ENCODE assay signal across 24 cellular contexts in the genomic region with DNA sequence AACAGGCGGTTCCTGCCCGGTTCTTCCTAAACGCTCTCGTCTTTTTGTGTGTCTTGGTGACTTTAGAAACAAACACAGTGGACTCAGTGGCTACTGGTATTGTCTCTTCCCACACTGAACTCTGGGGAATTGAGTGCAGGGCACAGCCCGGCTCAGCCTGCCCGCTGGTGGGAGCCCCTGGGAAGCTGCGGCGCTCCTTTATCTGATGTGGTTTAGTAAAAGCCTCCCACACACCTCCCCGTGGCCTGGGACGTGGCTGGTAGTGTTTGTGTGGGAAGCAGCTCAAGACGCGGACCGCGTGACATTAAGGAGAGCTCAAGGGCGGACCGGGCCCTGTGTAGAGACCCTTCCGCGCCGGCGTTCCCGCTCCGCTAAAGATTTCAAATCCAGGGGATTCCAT. TPM values are rescaled to one million over a fixed set of nuclear protein-coding genes. Genes with fewer than 3 reads are reported as not detected.
"Had no signal": no experiment of that assay in that cellular context is flagged by ENCODE, and none has a peak within 500 bp of the region (broad histone marks: within the 10 kb centered on the region; RNA-seq: fewer than 3 reads in every experiment).

No MANE protein-coding gene starts in this region.

- H3K36me3 Mint-ChIP-seq: activated naive CD4-positive, alpha-beta T cell treated with anti-CD3 and anti-CD28 coated beads, Interleukin-2, amount 50 U/mL, for 72 hours; naive thymus-derived CD4-positive, alpha-beta T cell had no signal

- H3K4me3 Mint-ChIP-seq: dendritic cell treated with granulocyte-macrophage colony-stimulating factor and Interleukin-4, amounts not matched to agents 40 ng/mL and 50 ng/mL, for 4 days; effector memory CD8-positive, alpha-beta T cell; naive thymus-derived CD4-positive, alpha-beta T cell had no signal

- H3K9me3 ChIP-seq: left ventricle myocardium inferior, mucosa of descending colon, right atrium auricular region, upper lobe of right lung had no signal

- DNase-seq: activated CD4-positive, CD25-positive, alpha-beta regulatory T cell treated with anti-CD3 and anti-CD28 coated beads, Interleukin-2, amount 50 U/mL, for 72 hours; activated effector memory CD4-positive, alpha-beta T cell treated with Interleukin-2 at 50 U/mL for 16 hours; amniotic stem cell; cerebellar nuclear complex; effector memory CD8-positive, alpha-beta T cell; foreskin melanocyte; left ventricle myocardium inferior; mucosa of descending colon; naive thymus-derived CD4-positive, alpha-beta T cell; occipital lobe; stimulated activated CD4-positive, alpha-beta T cell treated with anti-CD3 and anti-CD28 coated beads, Interleukin-15, amount 100 ng/mL, for 24 hours; stimulated activated CD4-positive, alpha-beta T cell treated with anti-CD3 and anti-CD28 coated beads, Interleukin-4, amount 100 ng/mL, for 24 hours; stimulated activated CD8-positive, alpha-beta memory T cell treated with anti-CD3 and anti-CD28 coated beads, Interleukin-4, amount 100 ng/mL, for 48 hours; stimulated activated naive CD4-positive, alpha-beta T cell treated with Interleukin-2 at 50 U/mL for 16 hours; upper lobe of right lung had no signal

- H3K4me1 ChIP-seq: left ventricle myocardium inferior, right atrium auricular region, upper lobe of right lung had no signal

- H3K27ac ChIP-seq: epithelial cell of prostate, left ventricle myocardium inferior, right atrium auricular region, skin epidermis, upper lobe of right lung had no signal

- ATAC-seq: activated naive CD4-positive, alpha-beta T cell treated with anti-CD3 and anti-CD28 coated beads, Interleukin-2, amount 50 U/mL, for 72 hours; effector memory CD8-positive, alpha-beta T cell; mucosa of descending colon; naive thymus-derived CD4-positive, alpha-beta T cell; upper lobe of right lung had no signal

- H3K27ac Mint-ChIP-seq: dendritic cell treated with granulocyte-macrophage colony-stimulating factor and Interleukin-4, amounts not matched to agents 40 ng/mL and 50 ng/mL, for 4 days; effector memory CD8-positive, alpha-beta T cell; naive thymus-derived CD4-positive, alpha-beta T cell had no signal

- H3K9me3 Mint-ChIP-seq: activated naive CD4-positive, alpha-beta T cell treated with anti-CD3 and anti-CD28 coated beads, Interleukin-2, amount 50 U/mL, for 72 hours; dendritic cell treated with granulocyte-macrophage colony-stimulating factor and Interleukin-4, amounts not matched to agents 40 ng/mL and 50 ng/mL, for 4 days; effector memory CD8-positive, alpha-beta T cell; naive thymus-derived CD4-positive, alpha-beta T cell had no signal

- H3K4me3 ChIP-seq: left ventricle myocardium inferior, mucosa of descending colon, right atrium auricular region, skin epidermis, upper lobe of right lung had no signal

- H3K27me3 ChIP-seq: right atrium auricular region, upper lobe of right lung had no signal

- H3K27me3 Mint-ChIP-seq: dendritic cell treated with granulocyte-macrophage colony-stimulating factor and Interleukin-4, amounts not matched to agents 40 ng/mL and 50 ng/mL, for 4 days; effector memory CD8-positive, alpha-beta T cell; naive thymus-derived CD4-positive, alpha-beta T cell had no signal

RNA-seq across cellular contexts. Expression of gene PVALEF, which starts 55.4 kb away (rescaled TPM):
- total RNA-seq: activated naive CD4-positive, alpha-beta T cell treated with anti-CD3 and anti-CD28 coated beads, Interleukin-2, amount 50 U/mL, for 72 hours; fibroblast of lung; kidney epithelial cell; left ventricle myocardium inferior; mucosa of descending colon; naive thymus-derived CD4-positive, alpha-beta T cell; occipital lobe; posterior vena cava; right atrium auricular region; T-helper 2 cell treated with Interferon-gamma antibody and Interleukin-4, amounts not matched to agents 100 ng/mL and 5 ng/mL, for 36 hours; upper lobe of right lung had no signal
